In the genomic region with DNA sequence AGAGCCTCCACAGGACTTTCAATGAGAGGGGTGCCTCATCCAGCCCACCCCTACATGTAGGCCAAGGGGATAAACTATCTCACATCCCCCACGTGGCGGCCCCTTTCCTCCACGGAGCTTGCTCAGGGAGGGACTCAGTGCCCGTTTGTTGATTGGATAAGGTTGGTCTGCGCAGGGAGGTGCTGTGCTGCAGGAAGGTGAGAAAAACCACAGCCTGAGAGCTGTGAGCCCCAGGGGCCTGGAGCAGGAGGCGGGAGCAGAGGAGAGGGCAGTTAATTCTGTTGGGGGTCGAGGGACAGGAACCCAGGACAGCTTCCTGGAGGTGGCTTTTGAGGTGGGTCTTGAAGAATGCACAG, we compare ENCODE assay signal across 19 cellular contexts. TPM values are rescaled to one million over a fixed set of nuclear protein-coding genes. Genes with fewer than 3 reads are reported as not detected.
DNase-seq lines count a peak whose midpoint lies in the region; ATAC-seq and TF ChIP-seq lines count a peak whose summit lies in the region.
"Had no signal": no experiment of that assay in that cellular context is flagged by ENCODE, and none has a peak within 500 bp of the region (broad histone marks: within the 10 kb centered on the region; RNA-seq: fewer than 3 reads in every experiment).

No MANE protein-coding gene starts in this region.

- H3K79me2 ChIP-seq in osteoblast (ENCODE audit: insufficient read depth, low read length) = no peaks in the 10 kb centered on the region

- H3K27ac Mint-ChIP-seq in activated CD4-positive, alpha-beta memory T cell treated with anti-CD3 and anti-CD28 coated beads, Interleukin-2, amount 10 ng/mL, durations not matched to agents 7 days and 5 days = peak overlapping the region; percentile 81
- no peak overlapping the region for H3K27ac Mint-ChIP-seq in activated CD4-positive, alpha-beta memory T cell treated with anti-CD3 and anti-CD28 coated beads for 36 hours
- H3K27ac Mint-ChIP-seq in central memory CD8-positive, alpha-beta T cell (ENCODE audit: low read depth) = peak overlapping the region; percentile 87
- H3K27ac Mint-ChIP-seq: activated T-helper 2 cell treated with anti-CD3 and anti-CD28 coated beads, Interferon-gamma antibody, Interleukin-2, Interleukin-4, amounts not matched to agents 10 μg/mL and 5 μg/mL and 100 μg/mL, durations not matched to agents 14 hours and 24 hours and 36 hours had no signal

- H3K4me2 ChIP-seq in osteoblast (ENCODE audit: insufficient read depth, low read length) = no peak overlapping the region

- H3K4me3 ChIP-seq in NB4 (ENCODE audit: low read depth, low read length) = no peak overlapping the region
- H3K4me3 ChIP-seq in osteoblast (ENCODE audit: insufficient read depth, low read length) = no peak overlapping the region
- no peak overlapping the region for H3K4me3 ChIP-seq in adrenal gland
- H3K4me3 ChIP-seq: mucosa of descending colon, uterus had no signal

- peak; percentile 41 for DNase-seq in activated CD4-positive, alpha-beta memory T cell treated with anti-CD3 and anti-CD28 coated beads, Interleukin-2, amount 10 ng/mL, durations not matched to agents 7 days and 5 days
- no peak for DNase-seq in activated CD4-positive, alpha-beta memory T cell treated with anti-CD3 and anti-CD28 coated beads for 36 hours
- DNase-seq in NB4 (ENCODE audit: low read depth) = peak; percentile 63
- no peak for DNase-seq in central memory CD8-positive, alpha-beta T cell (ENCODE audit: low spot score in 2 of 2)
- DNase-seq in osteoblast (ENCODE audit: insufficient read length, low spot score, missing footprints) = no peak
- DNase-seq in adrenal gland = no peak
- DNase-seq in cerebellar nuclear complex (lab: John Stamatoyannopoulos, UW) = no peak
- no peak for DNase-seq in NCI-H226
- DNase-seq: ACHN, caudate nucleus, NCI-H1092 treated with DMSO at 0.1 percent for 48 hours, NCI-H2081, retina, spleen, WERI-Rb-1 had no signal

- peak overlapping the region; percentile 77 for H2AFZ ChIP-seq in osteoblast (ENCODE audit: low read length)

- H3K36me3 ChIP-seq in osteoblast (ENCODE audit: insufficient read depth, low read length) (no peaks in the 10 kb centered on the region), adrenal gland (replicated peaks in 1 of 2) (no peaks in the 10 kb centered on the region)
- H3K36me3 ChIP-seq: left lung, spleen, uterus, WERI-Rb-1 had no signal

- ATAC-seq in central memory CD8-positive, alpha-beta T cell (replicated peaks; ENCODE audit: extremely low read depth, poor library complexity, severe bottlenecking) = no peak

- peak overlapping the region; percentile 43 for H3K4me3 Mint-ChIP-seq in activated CD4-positive, alpha-beta memory T cell treated with anti-CD3 and anti-CD28 coated beads, Interleukin-2, amount 10 ng/mL, durations not matched to agents 7 days and 5 days
- no peak overlapping the region for H3K4me3 Mint-ChIP-seq in activated CD4-positive, alpha-beta memory T cell treated with anti-CD3 and anti-CD28 coated beads for 36 hours
- H3K4me3 Mint-ChIP-seq in central memory CD8-positive, alpha-beta T cell = no peak overlapping the region

- H3K9me3 Mint-ChIP-seq in activated CD4-positive, alpha-beta memory T cell treated with anti-CD3 and anti-CD28 coated beads, Interleukin-2, amount 10 ng/mL, durations not matched to agents 7 days and 5 days = no peaks in the 10 kb centered on the region
- H3K9me3 Mint-ChIP-seq in activated CD4-positive, alpha-beta memory T cell treated with anti-CD3 and anti-CD28 coated beads for 36 hours = no peaks in the 10 kb centered on the region
- no peaks in the 10 kb centered on the region for H3K9me3 Mint-ChIP-seq in central memory CD8-positive, alpha-beta T cell
- H3K9me3 Mint-ChIP-seq: activated T-helper 2 cell treated with anti-CD3 and anti-CD28 coated beads, Interferon-gamma antibody, Interleukin-2, Interleukin-4, amounts not matched to agents 10 μg/mL and 5 μg/mL and 100 μg/mL, durations not matched to agents 14 hours and 24 hours and 36 hours had no signal

- no peaks in the 10 kb centered on the region for H3K36me3 Mint-ChIP-seq in activated CD4-positive, alpha-beta memory T cell treated with anti-CD3 and anti-CD28 coated beads, Interleukin-2, amount 10 ng/mL, durations not matched to agents 7 days and 5 days (ENCODE audit: low read depth)
- no peaks in the 10 kb centered on the region for H3K36me3 Mint-ChIP-seq in activated CD4-positive, alpha-beta memory T cell treated with anti-CD3 and anti-CD28 coated beads for 36 hours
- H3K36me3 Mint-ChIP-seq in central memory CD8-positive, alpha-beta T cell (ENCODE audit: insufficient read depth) = no peaks in the 10 kb centered on the region

- H3K27me3 Mint-ChIP-seq in activated CD4-positive, alpha-beta memory T cell treated with anti-CD3 and anti-CD28 coated beads, Interleukin-2, amount 10 ng/mL, durations not matched to agents 7 days and 5 days = peaks cover 39% of the 10 kb centered on the region
- peaks cover 30% of the 10 kb centered on the region for H3K27me3 Mint-ChIP-seq in activated CD4-positive, alpha-beta memory T cell treated with anti-CD3 and anti-CD28 coated beads for 36 hours
- peaks cover 75% of the 10 kb centered on the region for H3K27me3 Mint-ChIP-seq in central memory CD8-positive, alpha-beta T cell

- H3K4me1 ChIP-seq in osteoblast (ENCODE audit: insufficient read depth, low read length) = peaks cover 8% of the 10 kb centered on the region
- no peaks in the 10 kb centered on the region for H3K4me1 ChIP-seq in adrenal gland (replicated peaks in 1 of 2)
- H3K4me1 ChIP-seq: uterus had no signal

- TF ChIP-seq CTCF in NB4 (IDR thresholded peaks at IDR 0.05; ENCODE audit: low read depth, low read length) = no peak
- TF ChIP-seq CTCF in osteoblast (IDR thresholded peaks at IDR 0.05; ENCODE audit: extremely low read depth, low read depth, low read length) = no peak
- TF ChIP-seq CTCF in adrenal gland (IDR thresholded peaks at IDR 0.05) = no peak

- CTCF ChIA-PET in activated CD4-positive, alpha-beta memory T cell treated with anti-CD3 and anti-CD28 coated beads, Interleukin-2, amount 10 ng/mL, durations not matched to agents 7 days and 5 days (lab: Charles Lee) = no interaction called here
- CTCF ChIA-PET in activated CD4-positive, alpha-beta memory T cell treated with anti-CD3 and anti-CD28 coated beads for 36 hours (lab: Charles Lee) = no interaction called here

- POLR2A ChIA-PET in activated CD4-positive, alpha-beta memory T cell treated with anti-CD3 and anti-CD28 coated beads, Interleukin-2, amount 10 ng/mL, durations not matched to agents 7 days and 5 days (lab: Charles Lee) = interaction anchor here (0.8 to 1.3 kb wide), 3 partner anchors 20 to 32 kb away, joined by 3 to 5 read pairs (median 3); partner anchors contain the start of gene ATXN10
- POLR2A ChIA-PET in activated CD4-positive, alpha-beta memory T cell treated with anti-CD3 and anti-CD28 coated beads for 36 hours (lab: Charles Lee) = no interaction called here

- peaks cover 45% of the 10 kb centered on the region for H3K4me1 Mint-ChIP-seq in activated CD4-positive, alpha-beta memory T cell treated with anti-CD3 and anti-CD28 coated beads, Interleukin-2, amount 10 ng/mL, durations not matched to agents 7 days and 5 days
- peaks cover 5% of the 10 kb centered on the region for H3K4me1 Mint-ChIP-seq in activated CD4-positive, alpha-beta memory T cell treated with anti-CD3 and anti-CD28 coated beads for 36 hours (ENCODE audit: low read depth)
- peaks cover 15% of the 10 kb centered on the region for H3K4me1 Mint-ChIP-seq in central memory CD8-positive, alpha-beta T cell

- H3K27me3 ChIP-seq in osteoblast (ENCODE audit: insufficient read depth, low read length) (peaks cover 2% of the 10 kb centered on the region), adrenal gland (peaks cover 12% of the 10 kb centered on the region)
- H3K27me3 ChIP-seq: uterus had no signal

- 45 to 69% (median 49%) methylated on average over 7 of the region's 7 CpGs for WGBS in adrenal gland, 4 donors

- H3K9me3 ChIP-seq in osteoblast (ENCODE audit: low read depth, low read length) (no peaks in the 10 kb centered on the region), adrenal gland (replicated peaks in 1 of 3) (no peaks in the 10 kb centered on the region)
- H3K9me3 ChIP-seq: left lung, mucosa of descending colon, spleen, uterus had no signal

- H4K20me1 ChIP-seq in osteoblast (ENCODE audit: insufficient read depth, low read length) = no peaks in the 10 kb centered on the region

- intact Hi-C loops in activated CD4-positive, alpha-beta memory T cell treated with anti-CD3 and anti-CD28 coated beads for 36 hours (cut with micrococcal nuclease) = loop anchor here (10.0 kb wide), 2 partner anchors 65 to 225 kb away; no protein-coding TSS in a partner anchor
- intact Hi-C loops in adrenal gland (cut with DNase I) = loop anchor here in 1 of 2 donors (10.0 kb wide), 1 partner anchor 195 kb away; no protein-coding TSS in a partner anchor

- TF ChIP-seq POLR2A in NB4 (IDR thresholded peaks at IDR 0.05; ENCODE audit: extremely low read depth, insufficient read length) (no peak), adrenal gland (IDR thresholded peaks at IDR 0.05) (no peak)

- no peak overlapping the region for H3K27ac ChIP-seq in osteoblast (ENCODE audit: low read depth, low read length)
- H3K27ac ChIP-seq in adrenal gland = no peak overlapping the region
- H3K27ac ChIP-seq: spleen, WERI-Rb-1 had no signal

RNA-seq across cellular contexts. Expression of gene ATXN10, which starts 31.9 kb away (rescaled TPM):
- total RNA-seq in activated CD4-positive, alpha-beta memory T cell treated with anti-CD3 and anti-CD28 coated beads, Interleukin-2, amount 10 ng/mL, durations not matched to agents 7 days and 5 days = 10 to 100 TPM; 84.5 to 92.6 TPM
- 10 to 100 TPM; 88.6 to 89.9 TPM for total RNA-seq in activated CD4-positive, alpha-beta memory T cell treated with anti-CD3 and anti-CD28 coated beads for 36 hours
- 130 and 138 TPM in 2 replicates for total RNA-seq in osteoblast
- total RNA-seq in adrenal gland = 100 to 1,000 TPM in 7 of 8 donors, 10 to 100 TPM in 1; 84.5 to 197 (median 168) TPM
- 100 to 1,000 TPM in 1 of 3 donors, 10 to 100 TPM in 2; 21.2 to 306 (median 24.2) TPM for polyA plus RNA-seq in adrenal gland

Comparison
In these comparisons a context has a peak if more than half of its experiments do, and no peak if none do; other contexts are left out.
1. DNase-seq: peak in activated CD4-positive, alpha-beta memory T cell treated with anti-CD3 and anti-CD28 coated beads, Interleukin-2, amount 10 ng/mL, durations not matched to agents 7 days and 5 days (single experiment) and NB4 (single experiment); none in activated CD4-positive, alpha-beta memory T cell treated with anti-CD3 and anti-CD28 coated beads for 36 hours (single experiment), central memory CD8-positive, alpha-beta T cell (0 of 2), osteoblast (single experiment), adrenal gland (0 of 7), cerebellar nuclear complex (0 of 2) and NCI-H226 (single experiment).